31 cellular contexts compared by ENCODE assay signal in genomic region chr16:7124242-7124641, GRCh38.
DNase-seq lines count a peak whose midpoint lies in the region; ATAC-seq, FAIRE-seq and TF ChIP-seq lines count a peak whose summit lies in the region.
"Had no signal": no experiment of that assay in that cellular context is flagged by ENCODE, and none has a peak within 500 bp of the region (broad histone marks: within the 10 kb centered on the region; RNA-seq: fewer than 3 reads in every experiment).

No MANE protein-coding gene starts in this region.

- CTCF ChIA-PET in HepG2 (lab: Yijun Ruan, JAX; ENCODE audit: low intra/inter-chr PET ratio, low total read pairs), result no interaction called here

- no peaks in the 10 kb centered on the region for H4K20me1 ChIP-seq in HepG2 (ENCODE audit: insufficient read depth, low read length)
- H4K20me1 ChIP-seq: BLaER1; BLaER1 treated with 17β-estradiol and CSF1 and Interleukin-3, amounts not matched to agents 10 nM and 100 nM had no signal

- H3K4me1 ChIP-seq in HepG2 (ENCODE audit: insufficient read depth, low read length), result no peaks in the 10 kb centered on the region
- H3K4me1 ChIP-seq in right lobe of liver, result no peaks in the 10 kb centered on the region
- H3K4me1 ChIP-seq: A549; BE2C; BLaER1; BLaER1 treated with 17β-estradiol and CSF1 and Interleukin-3, amounts not matched to agents 10 nM and 100 nM; Caco-2 had no signal

- DNase-seq in HepG2 (ENCODE audit: low spot score) (no peak), right lobe of liver (no peak), left kidney (ENCODE audit: low read depth, low spot score) (peak; percentile 33), NCI-H1930 (lab: John Stamatoyannopoulos, UW) (no peak)
- DNase-seq: 8988T; ACHN; AML-193; BE2C; C1 segment of cervical spinal cord; Caco-2; Calu3; CD4-positive, alpha-beta memory T cell; CD4-positive, alpha-beta T cell; CD4-positive, CD25-positive, alpha-beta regulatory T cell; CD8-positive, alpha-beta memory T cell; CD8-positive, alpha-beta T cell; COR-L47; DMS 273 treated with DMSO at 0.1 percent for 48 hours; DMS153; DMS53; DMS79; DMS79 treated with DMSO at 0.1 percent for 48 hours; DND-41; EL had no signal

- TF ChIP-seq POLR2A in HepG2 (IDR thresholded peaks at IDR 0.05; ENCODE audit: insufficient read depth in 1 of 2, low read depth in 2 of 2, low read length in 2 of 2), result no peak
- TF ChIP-seq POLR2A in right lobe of liver (IDR thresholded peaks at IDR 0.05), result no peak

- no peak overlapping the region for H2AFZ ChIP-seq in HepG2 (ENCODE audit: low read length)

- H3K27me3 ChIP-seq in HepG2 (ENCODE audit: control insufficient read depth in 1 of 2, insufficient read depth in 2 of 2, low read length in 2 of 2), result no peaks in the 10 kb centered on the region
- no peaks in the 10 kb centered on the region for H3K27me3 ChIP-seq in right lobe of liver
- H3K27me3 ChIP-seq: BE2C; BLaER1; BLaER1 treated with 17β-estradiol and CSF1 and Interleukin-3, amounts not matched to agents 10 nM and 100 nM had no signal

- H3K4me2 ChIP-seq in HepG2 (ENCODE audit: low read depth, low read length), result no peak overlapping the region
- H3K4me2 ChIP-seq: A549; BLaER1; BLaER1 treated with 17β-estradiol and CSF1 and Interleukin-3, amounts not matched to agents 10 nM and 100 nM had no signal

- no peak for FAIRE-seq in HepG2 (lab: Jason Lieb, UNC)
- FAIRE-seq: A204.1, A549, D721Med had no signal

- POLR2A ChIA-PET in HepG2 (lab: Yijun Ruan, JAX), result no interaction called here

- H3K27ac ChIP-seq in HepG2 (ENCODE audit: extremely low read length, insufficient read depth, low read length), result no peak overlapping the region
- no peak overlapping the region for H3K27ac ChIP-seq in right lobe of liver
- H3K27ac ChIP-seq: 22Rv1; A549; BLaER1; BLaER1 treated with 17β-estradiol and CSF1 and Interleukin-3, amounts not matched to agents 10 nM and 100 nM; C4-2B had no signal

- no peak overlapping the region for H3K4me3 ChIP-seq in HepG2 (replicated peaks in 1 of 3; ENCODE audit: insufficient read depth in 1 of 3, low read depth in 2 of 3, low read length in 3 of 3)
- no peak overlapping the region for H3K4me3 ChIP-seq in right lobe of liver
- H3K4me3 ChIP-seq: A549; BLaER1; BLaER1 treated with 17β-estradiol and CSF1 and Interleukin-3, amounts not matched to agents 10 nM and 100 nM had no signal

- TF ChIP-seq EP300 in HepG2 (IDR thresholded peaks at IDR 0.05; ENCODE audit: low read depth in 2 of 2, low read length in 2 of 2) (no peak), HepG2 (CRISPR knock-in tag; IDR thresholded peaks at IDR 0.05; ENCODE audit: borderline replicate concordance) (no peak)

- intact Hi-C loops in HepG2 (cut with micrococcal nuclease; ENCODE audit: unreplicated experiment), result no loop called here
- intact Hi-C loops in right lobe of liver (cut with DNase I), result no loop called here

- H3K79me2 ChIP-seq in HepG2 (ENCODE audit: insufficient read depth, low read length), result no peaks in the 10 kb centered on the region

- BruUV-seq in HepG2 (replicated peaks; lab: Mats Ljungman, UMichigan), result no TSS peak

- ATAC-seq in HepG2 (no peak), right lobe of liver (no peak)
- ATAC-seq: A549; CD8-positive, alpha-beta T cell had no signal

- WGBS in HepG2 (ENCODE audit: low lambda C conversion rate), result 10% methylated on average over 2 of the region's 2 CpGs
- 59% methylated on average over 2 of the region's 2 CpGs for WGBS in right lobe of liver (ENCODE audit: insufficient coverage, low coverage, low lambda C conversion rate, missing lambda C conversion rate)

- no peaks in the 10 kb centered on the region for H3K36me3 ChIP-seq in HepG2 (replicated peaks in 1 of 2; ENCODE audit: control insufficient read depth in 1 of 2, insufficient read depth in 2 of 2, low read length in 2 of 2)
- no peaks in the 10 kb centered on the region for H3K36me3 ChIP-seq in right lobe of liver
- H3K36me3 ChIP-seq: BE2C; BLaER1; BLaER1 treated with 17β-estradiol and CSF1 and Interleukin-3, amounts not matched to agents 10 nM and 100 nM had no signal

- no peak overlapping the region for H3K9ac ChIP-seq in HepG2 (ENCODE audit: insufficient read depth, low read depth, low read length)
- H3K9ac ChIP-seq: BLaER1; BLaER1 treated with 17β-estradiol and CSF1 and Interleukin-3, amounts not matched to agents 10 nM and 100 nM had no signal

- H3K9me3 ChIP-seq in HepG2 (ENCODE audit: low read length) (no peaks in the 10 kb centered on the region), right lobe of liver (no peaks in the 10 kb centered on the region)
- H3K9me3 ChIP-seq: A549; BE2C; BLaER1; BLaER1 treated with 17β-estradiol and CSF1 and Interleukin-3, amounts not matched to agents 10 nM and 100 nM; Caco-2 had no signal

- in situ Hi-C loops in HepG2 (cut with HindIII; ENCODE audit: extremely low pct_ligation_motif_present, low pct_unique_long_range_greater_than_20kb), result no loop called here

- TF ChIP-seq CTCF in HepG2 (CRISPR knock-in tag; IDR thresholded peaks at IDR 0.05) (no peak), right lobe of liver (IDR thresholded peaks at IDR 0.05) (no peak)

- no peak for TF ChIP-seq RAD21 in HepG2 (CRISPR knock-in tag; IDR thresholded peaks at IDR 0.05)

TF ChIP-seq in HepG2, 621 proteins besides CTCF, POLR2A, EP300 and RAD21:
- TF ChIP-seq ATF5 (CRISPR knock-in tag; IDR thresholded peaks at IDR 0.05; ENCODE audit: low read depth) (no peak), TSC22D2 (CRISPR knock-in tag; IDR thresholded peaks at IDR 0.05; ENCODE audit: borderline replicate concordance) (no peak), NAIF1 (CRISPR knock-in tag; IDR thresholded peaks at IDR 0.05; ENCODE audit: borderline replicate concordance) (no peak), HNRNPK (IDR thresholded peaks at IDR 0.05; ENCODE audit: low read depth, low read length, poor library complexity, severe bottlenecking) (peak; percentile 82), KMT2B (CRISPR knock-in tag; IDR thresholded peaks at IDR 0.05) (no peak), ZNF207 (IDR thresholded peaks at IDR 0.05; ENCODE audit: borderline replicate concordance) (no peak), ZNF12 (CRISPR knock-in tag; IDR thresholded peaks at IDR 0.05) (no peak), ZNF709 (CRISPR knock-in tag; IDR thresholded peaks at IDR 0.05) (no peak), PCBP2 (optimal IDR thresholded peaks at IDR 0.05; ENCODE audit: low read depth, low read length, poor library complexity, severe bottlenecking) (peak; percentile 83), HNF1B (CRISPR knock-in tag; IDR thresholded peaks at IDR 0.05) (no peak), PHF8 (CRISPR knock-in tag; IDR thresholded peaks at IDR 0.05) (no peak), ZNF746 (CRISPR knock-in tag; IDR thresholded peaks at IDR 0.05) (no peak), CEBPB (IDR thresholded peaks at IDR 0.05; ENCODE audit: borderline replicate concordance, low read depth, low read length) (no peak)
